18 cellular contexts compared by ENCODE assay signal in genomic region chr14:28542040-28542439, GRCh38.
DNase-seq lines count a peak whose midpoint lies in the region; ATAC-seq, FAIRE-seq and TF ChIP-seq lines count a peak whose summit lies in the region.
"Had no signal": no experiment of that assay in that cellular context is flagged by ENCODE, and none has a peak within 500 bp of the region (broad histone marks: within the 10 kb centered on the region; RNA-seq: fewer than 3 reads in every experiment).

No MANE protein-coding gene starts in this region.

- intact Hi-C loops in MCF 10A (cut with micrococcal nuclease) (no loop called here), breast epithelium (cut with DNase I; ENCODE audit: low total_unique reads) (loop anchor here (5.0 kb wide), 1 partner anchor 820 kb away; no protein-coding TSS in a partner anchor), Calu3 (cut with micrococcal nuclease; ENCODE audit: unreplicated experiment) (no loop called here)

- BruUV-seq in MCF 10A (replicated peaks; lab: Mats Ljungman, UMichigan) (no TSS peak), Calu3 (replicated peaks; lab: Mats Ljungman, UMichigan) (no TSS peak)

- H3K36me3 ChIP-seq in breast epithelium = no peaks in the 10 kb centered on the region
- no peaks in the 10 kb centered on the region for H3K36me3 ChIP-seq in bronchial epithelial cell (ENCODE audit: control insufficient read depth, insufficient read depth, low read length)

- peaks cover 0 to 4% of the 10 kb centered on the region in 2 donors for H3K9me3 ChIP-seq in breast epithelium

- ATAC-seq in HG02798 (IDR thresholded peaks at IDR 0.05; ENCODE audit: poor library complexity, unreplicated experiment) (no peak), GM21576 (IDR thresholded peaks at IDR 0.05; ENCODE audit: unreplicated experiment) (no peak)
- ATAC-seq: HCT116, Right ventricle myocardium inferior had no signal

- peaks cover 22% of the 10 kb centered on the region for H3K4me1 Mint-ChIP-seq in MCF 10A (ENCODE audit: insufficient read depth, unreplicated experiment)
- H3K4me1 Mint-ChIP-seq in type B pancreatic cell (ENCODE audit: unreplicated experiment) = no peaks in the 10 kb centered on the region
- H3K4me1 Mint-ChIP-seq in Calu3 (ENCODE audit: low read depth, unreplicated experiment) = no peaks in the 10 kb centered on the region

- H3K27ac Mint-ChIP-seq in MCF 10A (ENCODE audit: low read depth, unreplicated experiment) (peak overlapping the region; percentile 52), type B pancreatic cell (no peak overlapping the region), Calu3 (ENCODE audit: unreplicated experiment) (no peak overlapping the region)

- CTCF ChIA-PET in MCF 10A (lab: Yijun Ruan, JAX) = interaction anchor here (1.0 to 1.3 kb wide), 2 partner anchors 31 to 168 kb away, joined by 5 to 6 read pairs; no protein-coding TSS in a partner anchor
- CTCF ChIA-PET in Calu3 (lab: Charles Lee) = no interaction called here

- H3K27ac ChIP-seq in breast epithelium = no peak overlapping the region
- H3K27ac ChIP-seq: SK-N-MC had no signal

- peaks cover 12% of the 10 kb centered on the region for H3K36me3 Mint-ChIP-seq in MCF 10A (ENCODE audit: insufficient read depth, unreplicated experiment)
- no peaks in the 10 kb centered on the region for H3K36me3 Mint-ChIP-seq in type B pancreatic cell
- no peaks in the 10 kb centered on the region for H3K36me3 Mint-ChIP-seq in Calu3 (ENCODE audit: insufficient read depth, unreplicated experiment)

- H3K4me1 ChIP-seq in breast epithelium = no peaks in the 10 kb centered on the region

- H3K4me3 ChIP-seq in breast epithelium (no peak overlapping the region), bronchial epithelial cell (ENCODE audit: low read depth, low read length) (no peak overlapping the region), fibroblast of pulmonary artery (replicated peaks; ENCODE audit: low read depth, low read length) (no peak overlapping the region)
- H3K4me3 ChIP-seq: SK-N-MC had no signal

- H3K27me3 Mint-ChIP-seq in MCF 10A (ENCODE audit: insufficient read depth, unreplicated experiment) (no peaks in the 10 kb centered on the region), type B pancreatic cell (no peaks in the 10 kb centered on the region), Calu3 (ENCODE audit: unreplicated experiment) (no peaks in the 10 kb centered on the region)

- TF ChIP-seq POLR2A in breast epithelium (IDR thresholded peaks at IDR 0.05) = no peak

- TF ChIP-seq CTCF in MCF 10A (IDR thresholded peaks at IDR 0.05; ENCODE audit: unreplicated experiment) = no peak
- no peak for TF ChIP-seq CTCF in breast epithelium (IDR thresholded peaks at IDR 0.05)
- no peak for TF ChIP-seq CTCF in bronchial epithelial cell (IDR thresholded peaks at IDR 0.05; ENCODE audit: insufficient read depth, low read length, severe bottlenecking)
- TF ChIP-seq CTCF in fibroblast of pulmonary artery (IDR thresholded peaks at IDR 0.05; ENCODE audit: low read length, missing control alignments) = no peak
- TF ChIP-seq CTCF in type B pancreatic cell (conservative IDR thresholded peaks at IDR 0.05) = no peak
- no peak for TF ChIP-seq CTCF in Calu3 (IDR thresholded peaks at IDR 0.05; ENCODE audit: unreplicated experiment)

- no peak for FAIRE-seq in bronchial epithelial cell (lab: Jason Lieb, UNC)

- peak; percentile 86 for DNase-seq in MCF 10A (ENCODE audit: unreplicated experiment)
- DNase-seq in breast epithelium (ENCODE audit: low spot score in 2 of 2) = no peak
- DNase-seq in bronchial epithelial cell (ENCODE audit: low read depth) = peak; percentile 56
- peak; percentile 83 for DNase-seq in fibroblast of pulmonary artery (ENCODE audit: low read depth)
- no peak for DNase-seq in type B pancreatic cell (ENCODE audit: extremely low spot score, unreplicated experiment)
- no peak for DNase-seq in Calu3
- DNase-seq: 8988T; C1 segment of cervical spinal cord; DMS153; NCI-H1092; NCI-H1694; NCI-H69; NK-92 treated with Interleukin-12 subunit alpha and Interleukin-12 subunit beta, amount 100 ng/mL, for 24 hours had no signal

- peaks cover 15% of the 10 kb centered on the region for H3K9me3 Mint-ChIP-seq in MCF 10A (ENCODE audit: unreplicated experiment)
- no peaks in the 10 kb centered on the region for H3K9me3 Mint-ChIP-seq in type B pancreatic cell
- peaks cover 7% of the 10 kb centered on the region for H3K9me3 Mint-ChIP-seq in Calu3 (ENCODE audit: low read depth, unreplicated experiment)

- POLR2A ChIA-PET in MCF 10A (lab: Yijun Ruan, JAX) = interaction anchor here (0.7 to 1.2 kb wide), 3 partner anchors 30 to 157 kb away, joined by 3 to 4 read pairs (median 4); no protein-coding TSS in a partner anchor

- H3K4me3 Mint-ChIP-seq in MCF 10A (ENCODE audit: unreplicated experiment) = no peak overlapping the region
- no peak overlapping the region for H3K4me3 Mint-ChIP-seq in type B pancreatic cell
- no peak overlapping the region for H3K4me3 Mint-ChIP-seq in Calu3 (ENCODE audit: low read depth, unreplicated experiment)

- H3K27me3 ChIP-seq in breast epithelium = no peaks in the 10 kb centered on the region
- no peaks in the 10 kb centered on the region for H3K27me3 ChIP-seq in bronchial epithelial cell (ENCODE audit: control insufficient read depth, insufficient read depth, low read length)

Comparison
In these comparisons a context has a peak if more than half of its experiments do, and no peak if none do; other contexts are left out.
1. DNase-seq: peak in MCF 10A (single experiment), bronchial epithelial cell (single experiment) and fibroblast of pulmonary artery (single experiment); none in breast epithelium (0 of 2), type B pancreatic cell (single experiment) and Calu3 (single experiment).